Comparison of ENCODE assay signal across 8 cellular contexts in the genomic region with DNA sequence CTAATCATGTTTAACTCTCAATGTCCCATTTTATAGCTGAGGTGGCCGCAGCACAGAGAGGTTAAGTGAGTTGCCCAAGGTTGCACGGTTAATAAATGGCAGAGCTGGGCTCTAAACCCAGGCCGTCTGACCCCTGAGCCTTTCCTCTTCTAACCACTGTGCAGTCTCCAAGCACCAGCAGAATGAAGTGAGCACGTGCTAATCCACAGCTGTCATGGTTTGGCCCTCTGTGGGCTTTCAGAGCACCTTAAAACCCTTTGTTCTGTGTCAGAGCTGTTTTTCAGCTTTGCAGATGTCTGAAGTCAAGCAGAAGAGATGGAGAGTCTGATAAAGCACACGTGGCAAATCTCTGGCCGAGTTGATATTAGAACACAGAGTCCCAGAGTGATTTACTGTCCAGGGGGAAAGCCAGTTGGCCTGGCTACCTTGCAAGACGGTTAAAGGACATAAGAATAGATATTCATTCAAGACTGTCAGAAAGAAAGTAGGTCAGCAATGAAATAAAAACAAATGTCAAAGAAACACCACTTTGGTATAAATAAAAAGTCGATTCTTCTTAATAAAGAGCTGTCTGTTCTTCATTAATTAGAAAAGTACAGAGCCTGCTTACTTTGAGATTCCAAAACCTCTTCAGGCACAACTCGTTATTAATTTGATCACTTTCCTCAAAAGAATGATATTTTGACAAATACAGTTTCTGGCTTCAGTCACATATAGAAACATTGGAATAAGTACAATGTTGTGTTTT.
DNase-seq lines count a peak whose midpoint lies in the region; ATAC-seq and TF ChIP-seq lines count a peak whose summit lies in the region.

No MANE protein-coding gene starts in this region.

- H3K9me3 ChIP-seq in SK-N-SH = no peaks in the 10 kb centered on the region
- H3K9me3 ChIP-seq in colonic mucosa = no peaks in the 10 kb centered on the region
- H3K9me3 ChIP-seq in mesodermal cell (ENCODE audit: control insufficient read depth, low read length) = no peaks in the 10 kb centered on the region

- no peaks in the 10 kb centered on the region for H3K79me2 ChIP-seq in SK-N-SH (ENCODE audit: insufficient read depth)

- 9% methylated on average over 9 of the region's 9 CpGs for WGBS in SK-N-SH (ENCODE audit: low lambda C conversion rate)
- WGBS in mesodermal cell (ENCODE audit: insufficient coverage in 2 of 2), 2 experiments = 55% methylated on average over 6 to 8 of the region's 9 CpGs

- H3K27me3 ChIP-seq in SK-N-SH (ENCODE audit: insufficient read depth) (no peaks in the 10 kb centered on the region), colonic mucosa (no peaks in the 10 kb centered on the region)

- peaks cover 94% of the 10 kb centered on the region for H3K4me1 Mint-ChIP-seq in HFFc6 (ENCODE audit: low read depth)
- peaks cover 36% of the 10 kb centered on the region for H3K4me1 Mint-ChIP-seq in type B pancreatic cell (ENCODE audit: unreplicated experiment)

- peak; percentile 77 to 92; a peak in 3 of 4 replicates for TF ChIP-seq EP300 in SK-N-SH (IDR thresholded peaks at IDR 0.05; ENCODE audit: borderline replicate concordance in 1 of 2, low read depth in 1 of 2, low read length in 1 of 2)

- intact Hi-C loops in colonic mucosa (cut with DNase I) = no loop called here

- CTCF ChIA-PET in SK-N-SH (lab: Yijun Ruan, JAX) = interaction anchor here (0.7 to 3.0 kb wide), 12 partner anchors 13 to 317 kb away, joined by 3 to 18 read pairs (median 4); no protein-coding TSS in a partner anchor

- TF ChIP-seq CTCF in HFFc6 (IDR thresholded peaks at IDR 0.05) (no peak), SK-N-SH (IDR thresholded peaks at IDR 0.05) (no peak), colonic mucosa (IDR thresholded peaks at IDR 0.05) (no peak), type B pancreatic cell (conservative IDR thresholded peaks at IDR 0.05) (no peak)

- H3K4me3 Mint-ChIP-seq in HFFc6 = peak overlapping the region; percentile 73
- H3K4me3 Mint-ChIP-seq in type B pancreatic cell = no peak overlapping the region

- H3K27ac Mint-ChIP-seq in HFFc6 (peak overlapping the region; percentile 98), type B pancreatic cell (peak overlapping the region; percentile 3)

- H3K36me3 ChIP-seq in SK-N-SH (replicated peaks in 1 of 2; ENCODE audit: control insufficient read depth in 1 of 2, insufficient read depth in 2 of 2, low read length in 1 of 2) (no peaks in the 10 kb centered on the region), colonic mucosa (no peaks in the 10 kb centered on the region), mesodermal cell (ENCODE audit: control insufficient read depth, insufficient read depth, low read length) (no peaks in the 10 kb centered on the region)

- ATAC-seq in GM18502 (IDR thresholded peaks at IDR 0.05; ENCODE audit: poor library complexity, unreplicated experiment) = no peak

- H3K4me2 ChIP-seq in SK-N-SH = peak overlapping the region; percentile 66

- peak; percentile 52 for TF ChIP-seq RAD21 in SK-N-SH (IDR thresholded peaks at IDR 0.05; ENCODE audit: low read length)

- H3F3A ChIP-seq in SK-N-SH (replicated peaks; ENCODE audit: insufficient read depth) = peaks cover 54% of the 10 kb centered on the region

- DNase-seq in HFFc6 (peak; percentile 75), SK-N-SH (peak; percentile 44), colonic mucosa (no peak), type B pancreatic cell (ENCODE audit: extremely low spot score, unreplicated experiment) (no peak), SIG-M5 treated with dmso at 0.1 percent for 504 hours (lab: John Stamatoyannopoulos, UW; ENCODE audit: unreplicated experiment) (no peak), NCI-H1092 treated with DMSO at 0.1 percent for 48 hours (lab: John Stamatoyannopoulos, UW) (no peak)

- POLR2A ChIA-PET in SK-N-SH (lab: Yijun Ruan, JAX) = interaction anchor here (0.6 to 1.2 kb wide), 4 partner anchors 18 to 105 kb away, joined by 3 to 4 read pairs (median 3); no protein-coding TSS in a partner anchor

- H3K9me3 Mint-ChIP-seq in HFFc6 (no peaks in the 10 kb centered on the region), type B pancreatic cell (peaks cover 8% of the 10 kb centered on the region)

- peak overlapping the region; percentile 94 to 99 for H3K27ac ChIP-seq in SK-N-SH (ENCODE audit: low read depth in 2 of 2, low read length in 1 of 2)
- H3K27ac ChIP-seq in colonic mucosa = peak overlapping the region; percentile 29
- peak overlapping the region; percentile 96 for H3K27ac ChIP-seq in mesodermal cell (ENCODE audit: low read depth, low read length, severe bottlenecking)

- H3K36me3 Mint-ChIP-seq in HFFc6 (ENCODE audit: low read depth) (peaks cover 21% of the 10 kb centered on the region), type B pancreatic cell (no peaks in the 10 kb centered on the region)

- no peaks in the 10 kb centered on the region for H4K20me1 ChIP-seq in SK-N-SH (ENCODE audit: insufficient read depth)

- H3K9ac ChIP-seq in SK-N-SH (peak overlapping the region; percentile 73), colonic mucosa (ENCODE audit: low read depth in 2 of 2, low read length in 2 of 2) (no peak overlapping the region)

- H3K4me3 ChIP-seq in SK-N-SH (ENCODE audit: low read depth in 2 of 2, low read length in 1 of 2) = peak overlapping the region in 1 of 2 experiments; percentile 24; a peak in 3 of 4 replicates
- no peak overlapping the region for H3K4me3 ChIP-seq in colonic mucosa
- no peak overlapping the region for H3K4me3 ChIP-seq in mesodermal cell (ENCODE audit: extremely low read depth, insufficient read depth, low read length, poor library complexity, severe bottlenecking)

- peaks cover 32 to 49% of the 10 kb centered on the region in 2 experiments for H3K4me1 ChIP-seq in SK-N-SH (ENCODE audit: control insufficient read depth in 1 of 2, insufficient read depth in 2 of 2, low read depth in 1 of 2, low read length in 1 of 2)
- H3K4me1 ChIP-seq in colonic mucosa = no peaks in the 10 kb centered on the region
- peaks cover 35% of the 10 kb centered on the region for H3K4me1 ChIP-seq in mesodermal cell (ENCODE audit: control insufficient read depth, insufficient read depth, low read length, poor library complexity, severe bottlenecking)

- no peak overlapping the region for H2AFZ ChIP-seq in SK-N-SH (ENCODE audit: low read depth)

- no peaks in the 10 kb centered on the region for H3K9me2 ChIP-seq in SK-N-SH

- H3K27me3 Mint-ChIP-seq in HFFc6 (ENCODE audit: insufficient read depth) (no peaks in the 10 kb centered on the region), type B pancreatic cell (no peaks in the 10 kb centered on the region)

TF ChIP-seq in SK-N-SH, 30 proteins besides CTCF, POLR2A, EP300 and RAD21 (continues in another document):
- TF ChIP-seq ELF1 (IDR thresholded peaks at IDR 0.05) = no peak
- no peak for TF ChIP-seq RFX5 (IDR thresholded peaks at IDR 0.05; ENCODE audit: low read length)
- peak; percentile 76; the same call in 1 of the 2 replicates for TF ChIP-seq RCOR1 (IDR thresholded peaks at IDR 0.05; ENCODE audit: low read length)
- TF ChIP-seq MEF2A (IDR thresholded peaks at IDR 0.05; ENCODE audit: borderline replicate concordance, low read depth) = no peak
- peak; percentile 97 for TF ChIP-seq SIN3A (IDR thresholded peaks at IDR 0.05; ENCODE audit: borderline replicate concordance, low read depth, low read length)
- no peak for TF ChIP-seq GABPA (IDR thresholded peaks at IDR 0.05; ENCODE audit: low read depth)
- TF ChIP-seq TAF1 (IDR thresholded peaks at IDR 0.05; ENCODE audit: borderline replicate concordance, low read depth, low read length) = no peak
- peak; percentile 31; the same call in 1 of the 2 replicates for TF ChIP-seq FOSL2 (IDR thresholded peaks at IDR 0.05; ENCODE audit: borderline replicate concordance, low read depth)
- no peak for TF ChIP-seq YY1 (IDR thresholded peaks at IDR 0.05; ENCODE audit: low read depth)
- peak; percentile 63; the same call in 1 of the 2 replicates for TF ChIP-seq FOXJ3 (CRISPR knock-in tag; IDR thresholded peaks at IDR 0.05)
- TF ChIP-seq, protein P1, sequence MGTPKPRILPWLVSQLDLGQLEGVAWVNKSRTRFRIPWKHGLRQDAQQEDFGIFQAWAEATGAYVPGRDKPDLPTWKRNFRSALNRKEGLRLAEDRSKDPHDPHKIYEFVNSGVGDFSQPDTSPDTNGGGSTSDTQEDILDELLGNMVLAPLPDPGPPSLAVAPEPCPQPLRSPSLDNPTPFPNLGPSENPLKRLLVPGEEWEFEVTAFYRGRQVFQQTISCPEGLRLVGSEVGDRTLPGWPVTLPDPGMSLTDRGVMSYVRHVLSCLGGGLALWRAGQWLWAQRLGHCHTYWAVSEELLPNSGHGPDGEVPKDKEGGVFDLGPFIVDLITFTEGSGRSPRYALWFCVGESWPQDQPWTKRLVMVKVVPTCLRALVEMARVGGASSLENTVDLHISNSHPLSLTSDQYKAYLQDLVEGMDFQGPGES (IDR thresholded peaks at IDR 0.05; ENCODE audit: low read depth, low read length) = no peak
- peak; percentile 85 for TF ChIP-seq CHD2 (IDR thresholded peaks at IDR 0.05; ENCODE audit: low read length, partially characterized antibody)
- peak; percentile 99 for TF ChIP-seq MXI1 (IDR thresholded peaks at IDR 0.05; ENCODE audit: low read depth, low read length)
- TF ChIP-seq FOXM1 (IDR thresholded peaks at IDR 0.05; ENCODE audit: low read depth) = no peak
- peak; percentile 97 for TF ChIP-seq TCF12 (IDR thresholded peaks at IDR 0.05)
- TF ChIP-seq, protein P2, sequence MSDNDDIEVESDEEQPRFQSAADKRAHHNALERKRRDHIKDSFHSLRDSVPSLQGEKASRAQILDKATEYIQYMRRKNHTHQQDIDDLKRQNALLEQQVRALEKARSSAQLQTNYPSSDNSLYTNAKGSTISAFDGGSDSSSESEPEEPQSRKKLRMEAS (IDR thresholded peaks at IDR 0.05; ENCODE audit: low read depth) = peak; percentile 98
- TF ChIP-seq TEAD4 (IDR thresholded peaks at IDR 0.05; ENCODE audit: borderline replicate concordance, insufficient read depth) = peak; percentile 59; the same call in 1 of the 2 replicates
- TF ChIP-seq EZH2phosphoT487 (IDR thresholded peaks at IDR 0.05; ENCODE audit: borderline replicate concordance, low read depth) = no peak
- TF ChIP-seq, protein P3, sequence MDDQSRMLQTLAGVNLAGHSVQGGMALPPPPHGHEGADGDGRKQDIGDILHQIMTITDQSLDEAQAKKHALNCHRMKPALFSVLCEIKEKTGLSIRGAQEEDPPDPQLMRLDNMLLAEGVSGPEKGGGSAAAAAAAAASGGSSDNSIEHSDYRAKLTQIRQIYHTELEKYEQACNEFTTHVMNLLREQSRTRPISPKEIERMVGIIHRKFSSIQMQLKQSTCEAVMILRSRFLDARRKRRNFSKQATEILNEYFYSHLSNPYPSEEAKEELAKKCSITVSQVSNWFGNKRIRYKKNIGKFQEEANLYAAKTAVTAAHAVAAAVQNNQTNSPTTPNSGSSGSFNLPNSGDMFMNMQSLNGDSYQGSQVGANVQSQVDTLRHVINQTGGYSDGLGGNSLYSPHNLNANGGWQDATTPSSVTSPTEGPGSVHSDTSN (IDR thresholded peaks at IDR 0.05) = peak; percentile 93
- TF ChIP-seq POLR2AphosphoS5 (IDR thresholded peaks at IDR 0.05; ENCODE audit: low read depth, low read length) = peak; percentile 74

Comparison
In these comparisons a context has a peak if more than half of its experiments do, and no peak if none do; other contexts are left out.
1. DNase-seq: peak in HFFc6 (single experiment) and SK-N-SH (single experiment); none in colonic mucosa (single experiment), type B pancreatic cell (single experiment), SIG-M5 treated with dmso at 0.1 percent for 504 hours (single experiment) and NCI-H1092 treated with DMSO at 0.1 percent for 48 hours (single experiment).
2. H3K27ac ChIP-seq: peak in every context shown above with its lines; median percentile 96 in SK-N-SH; 96 in mesodermal cell; 29 in colonic mucosa.